Comparison of ENCODE assay signal across 8 cellular contexts in the genomic region with DNA sequence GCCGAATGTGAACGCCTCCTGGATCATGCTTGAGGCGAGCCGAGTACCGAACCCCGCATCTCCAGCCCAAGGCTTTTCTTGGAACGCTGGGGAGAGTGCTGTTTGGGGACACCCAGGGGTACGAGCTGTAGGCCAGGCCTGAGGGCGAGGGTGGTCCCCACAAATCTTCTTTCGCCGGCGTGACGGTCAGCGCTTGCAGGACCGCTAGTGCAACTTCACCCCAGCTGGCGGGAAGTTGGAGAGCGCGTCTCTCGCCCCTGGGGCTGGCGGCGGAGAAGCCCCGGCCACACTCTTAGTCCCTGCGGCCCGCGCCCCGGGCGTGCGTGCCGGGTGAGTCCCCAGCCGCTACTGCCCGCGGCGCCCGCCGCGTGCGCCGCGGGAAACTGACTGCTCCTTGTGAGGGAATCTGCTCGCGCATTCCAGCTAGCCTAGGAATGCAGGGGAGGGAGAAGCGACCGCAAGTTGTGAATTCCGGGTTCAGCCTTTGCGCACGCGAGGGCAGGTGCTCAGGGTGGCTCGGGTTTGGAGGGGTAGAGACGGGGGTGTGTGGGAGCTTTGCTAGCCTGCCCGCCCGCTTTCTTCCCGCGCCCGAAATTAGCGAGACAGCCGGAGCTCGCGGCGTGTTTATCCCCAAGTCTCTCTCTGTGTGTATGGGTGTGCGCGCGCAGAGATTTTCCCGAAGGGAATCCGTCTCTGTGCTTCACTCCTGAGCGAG. TPM values are rescaled to one million over a fixed set of nuclear protein-coding genes. Genes with fewer than 3 reads are reported as not detected.
DNase-seq lines count a peak whose midpoint lies in the region; ATAC-seq and TF ChIP-seq lines count a peak whose summit lies in the region.

No MANE protein-coding gene starts in this region.

- no peak for DNase-seq in activated naive CD4-positive, alpha-beta T cell treated with anti-CD3 and anti-CD28 coated beads for 36 hours
- DNase-seq in activated naive CD4-positive, alpha-beta T cell treated with anti-CD3 and anti-CD28 coated beads, Interleukin-2, amount 50 U/mL, for 16 hours, result no peak
- DNase-seq in SK-N-MC (ENCODE audit: low read depth, low spot score) (no peak), epithelial cell of proximal tubule (ENCODE audit: low read depth) (no peak), natural killer cell (no peak), Karpas-422 (no peak), NOMO-1 treated with dmso at 0.1 percent for 144 hours (lab: John Stamatoyannopoulos, UW; ENCODE audit: unreplicated experiment) (no peak), NCI-H2107 treated with DMSO at 0.1 percent for 48 hours (lab: John Stamatoyannopoulos, UW; ENCODE audit: unreplicated experiment) (no peak)

- TF ChIP-seq CTCF in epithelial cell of proximal tubule (conservative IDR thresholded peaks at IDR 0.05; ENCODE audit: low read depth, low read length), result no peak
- no peak for TF ChIP-seq CTCF in natural killer cell (IDR thresholded peaks at IDR 0.05)

- H3K36me3 ChIP-seq in SK-N-MC (ENCODE audit: insufficient read depth, low read length) (no peaks in the 10 kb centered on the region), Karpas-422 (ENCODE audit: insufficient read depth, low read length) (no peaks in the 10 kb centered on the region)

- H4K20me1 ChIP-seq in Karpas-422 (ENCODE audit: insufficient read depth, low read depth, low read length), result no peaks in the 10 kb centered on the region

- no peaks in the 10 kb centered on the region for H3K9me2 ChIP-seq in Karpas-422 (replicated peaks; ENCODE audit: insufficient read depth, low read length)

- CTCF ChIA-PET in activated naive CD4-positive, alpha-beta T cell treated with anti-CD3 and anti-CD28 coated beads for 36 hours (lab: Charles Lee), result interaction anchor here (0.6 to 2.7 kb wide), 3 partner anchors 22 to 605 kb away, joined by 3 to 8 read pairs (median 4); no protein-coding TSS in a partner anchor

- peaks cover 16% of the 10 kb centered on the region for H3K4me1 ChIP-seq in Karpas-422 (ENCODE audit: low read length)

- no peak overlapping the region for H3K4me2 ChIP-seq in Karpas-422 (ENCODE audit: low read depth, low read length, poor library complexity, severe bottlenecking)

- no peaks in the 10 kb centered on the region for H3K9me3 ChIP-seq in SK-N-MC (ENCODE audit: low read depth, low read length)
- no peaks in the 10 kb centered on the region for H3K9me3 ChIP-seq in Karpas-422 (ENCODE audit: low read length)

- H3K4me3 ChIP-seq in SK-N-MC, result peak overlapping the region; percentile 86
- H3K4me3 ChIP-seq in epithelial cell of proximal tubule (ENCODE audit: low read depth, low read length), result peak overlapping the region; percentile 56
- H3K4me3 ChIP-seq in Karpas-422 (ENCODE audit: low read length), result no peak overlapping the region

- peaks cover 71% of the 10 kb centered on the region for H3K27me3 Mint-ChIP-seq in activated naive CD4-positive, alpha-beta T cell treated with anti-CD3 and anti-CD28 coated beads for 36 hours (ENCODE audit: low read depth)
- peaks cover 64 to 67% of the 10 kb centered on the region in 2 donors for H3K27me3 Mint-ChIP-seq in natural killer cell (ENCODE audit: low read depth in 2 of 2)

- H3K79me2 ChIP-seq in Karpas-422 (ENCODE audit: low read length), result no peaks in the 10 kb centered on the region

- intact Hi-C loops in activated naive CD4-positive, alpha-beta T cell treated with anti-CD3 and anti-CD28 coated beads for 36 hours (cut with micrococcal nuclease), result loop anchor here (5.0 kb wide), 1 partner anchor 349 kb away; the partner anchor contains the start of gene TOR1AIP1
- intact Hi-C loops in natural killer cell (cut with micrococcal nuclease), result no loop called here

- H3K27me3 ChIP-seq in Karpas-422 (ENCODE audit: low read length), result no peaks in the 10 kb centered on the region

- H2AFZ ChIP-seq in Karpas-422 (ENCODE audit: low read length), result no peak overlapping the region

- no peaks in the 10 kb centered on the region for H3K9me3 Mint-ChIP-seq in activated naive CD4-positive, alpha-beta T cell treated with anti-CD3 and anti-CD28 coated beads for 36 hours
- no peaks in the 10 kb centered on the region for H3K9me3 Mint-ChIP-seq in natural killer cell

- H3K27ac ChIP-seq in SK-N-MC (no peak overlapping the region), Karpas-422 (ENCODE audit: low read length) (no peak overlapping the region)

- H3K36me3 Mint-ChIP-seq in activated naive CD4-positive, alpha-beta T cell treated with anti-CD3 and anti-CD28 coated beads for 36 hours (ENCODE audit: low read depth), result no peaks in the 10 kb centered on the region
- H3K36me3 Mint-ChIP-seq in natural killer cell, result no peaks in the 10 kb centered on the region

- peaks cover 39% of the 10 kb centered on the region for H3K4me1 Mint-ChIP-seq in activated naive CD4-positive, alpha-beta T cell treated with anti-CD3 and anti-CD28 coated beads for 36 hours (ENCODE audit: low read depth)
- peaks cover 16 to 31% of the 10 kb centered on the region in 2 donors for H3K4me1 Mint-ChIP-seq in natural killer cell

- ATAC-seq in natural killer cell, result peak in 2 of 3 donors; percentile 6 to 36

- H3K9ac ChIP-seq in SK-N-MC (ENCODE audit: insufficient read length), result no peak overlapping the region
- no peak overlapping the region for H3K9ac ChIP-seq in Karpas-422 (ENCODE audit: low read length)

- H3K27ac Mint-ChIP-seq in activated naive CD4-positive, alpha-beta T cell treated with anti-CD3 and anti-CD28 coated beads for 36 hours, result no peak overlapping the region
- H3K27ac Mint-ChIP-seq in natural killer cell, result no peak overlapping the region

- peak overlapping the region; percentile 68 for H3K4me3 Mint-ChIP-seq in activated naive CD4-positive, alpha-beta T cell treated with anti-CD3 and anti-CD28 coated beads for 36 hours
- H3K4me3 Mint-ChIP-seq in natural killer cell, result peak overlapping the region; percentile 60

RNA-seq across cellular contexts. Expression of gene LHX4, which starts 0.9 kb away (rescaled TPM):
- total RNA-seq in activated naive CD4-positive, alpha-beta T cell treated with anti-CD3 and anti-CD28 coated beads for 36 hours, result not detected
- total RNA-seq in epithelial cell of proximal tubule, result 0.14 TPM in 1 of 2 replicates, not detected in the other
- total RNA-seq in natural killer cell, result under 1 TPM in 1 of 3 donors, not detected in 2; 0.08 TPM
- not detected in 2 replicates for total RNA-seq in Karpas-422 (2014; rRNA removed; shearing (Covaris generic); ENCODE audit: low replicate concordance)
